ENCODE assay signal across 9 cellular contexts in genomic region chr14:28765907-28766504, GRCh38. TPM values are rescaled to one million over a fixed set of nuclear protein-coding genes. Genes with fewer than 3 reads are reported as not detected.
A peak's percentile ranks its signal among the peaks of the same experiment; 100 is the strongest.
DNase-seq lines count a peak whose midpoint lies in the region; TF ChIP-seq lines count a peak whose summit lies in the region.
"Had no signal": no experiment of that assay in that cellular context is flagged by ENCODE, and none has a peak within 500 bp of the region (broad histone marks: within the 10 kb centered on the region; RNA-seq: fewer than 3 reads in every experiment).

No MANE protein-coding gene starts in this region.

- no peaks in the 10 kb centered on the region for H3K79me2 ChIP-seq in PC-9 (ENCODE audit: low read depth)

- no peaks in the 10 kb centered on the region for H3K27me3 ChIP-seq in PC-9 (ENCODE audit: insufficient read depth, low read depth)

- H3K9me3 ChIP-seq in PC-9 (ENCODE audit: insufficient read depth, low read depth), result no peaks in the 10 kb centered on the region

- intact Hi-C loops in PC-9 (cut with micrococcal nuclease; ENCODE audit: unreplicated experiment), result no loop called here
- intact Hi-C loops in Calu3 (cut with micrococcal nuclease; ENCODE audit: unreplicated experiment), result no loop called here

- H3K9me3 Mint-ChIP-seq in Calu3 (ENCODE audit: low read depth, unreplicated experiment), result no peaks in the 10 kb centered on the region

- no peaks in the 10 kb centered on the region for H3F3A ChIP-seq in PC-9 (ENCODE audit: insufficient read depth, low read depth)

- H3K4me2 ChIP-seq in PC-9, result no peak overlapping the region

- CTCF ChIA-PET in PC-9 (lab: Charles Lee), result no interaction called here
- CTCF ChIA-PET in Calu3 (lab: Charles Lee), result interaction anchor here (0.6 kb wide), 1 partner anchor 34 kb away, joined by 3 read pairs; no protein-coding TSS in a partner anchor

- H3K27me3 Mint-ChIP-seq in Calu3 (ENCODE audit: unreplicated experiment), result peaks cover 8% of the 10 kb centered on the region

- no peak overlapping the region for H3K27ac Mint-ChIP-seq in Calu3 (ENCODE audit: unreplicated experiment)

- no peaks in the 10 kb centered on the region for H4K20me1 ChIP-seq in PC-9 (ENCODE audit: insufficient read depth)

- H3K27ac ChIP-seq in skin epidermis (no peak overlapping the region), PC-9 (no peak overlapping the region)

- H3K4me3 ChIP-seq in fibroblast of pulmonary artery (replicated peaks; ENCODE audit: low read depth, low read length) (peak overlapping the region; percentile 41), skin epidermis (peak overlapping the region in 5 of 7 experiments; percentile 1 to 38 (median 21)), PC-9 (no peak overlapping the region)
- H3K4me3 ChIP-seq: lung had no signal

- H3K4me1 ChIP-seq in PC-9 (replicated peaks; ENCODE audit: insufficient read depth), result no peaks in the 10 kb centered on the region

- H3K36me3 ChIP-seq in PC-9 (ENCODE audit: low read depth), result no peaks in the 10 kb centered on the region

- H2AFZ ChIP-seq in PC-9, result no peak overlapping the region

- BruUV-seq in PC-9 (replicated peaks; lab: Mats Ljungman, UMichigan) (no TSS peak), Calu3 (replicated peaks; lab: Mats Ljungman, UMichigan) (no TSS peak)

- no peak overlapping the region for H3K4me3 Mint-ChIP-seq in Calu3 (ENCODE audit: low read depth, unreplicated experiment)

- TF ChIP-seq CTCF in fibroblast of pulmonary artery (IDR thresholded peaks at IDR 0.05; ENCODE audit: low read length, missing control alignments) (no peak), PC-9 (conservative IDR thresholded peaks at IDR 0.05) (no peak), Calu3 (IDR thresholded peaks at IDR 0.05; ENCODE audit: unreplicated experiment) (no peak)

- peaks cover 7% of the 10 kb centered on the region for H3K36me3 Mint-ChIP-seq in Calu3 (ENCODE audit: insufficient read depth, unreplicated experiment)

- POLR2A ChIA-PET in PC-9 (lab: Charles Lee; ENCODE audit: unreplicated experiment), result no interaction called here

- peak; percentile 53 for DNase-seq in NCI-H2171 treated with DMSO at 0.1 percent for 48 hours (lab: John Stamatoyannopoulos, UW)
- no peak for DNase-seq in NCI-H2171 (lab: John Stamatoyannopoulos, UW)
- DNase-seq in NCI-H524 (lab: John Stamatoyannopoulos, UW), result peak; percentile 88 to 91
- no peak for DNase-seq in fibroblast of pulmonary artery (ENCODE audit: low read depth)
- no peak for DNase-seq in PC-9
- DNase-seq in activated gamma-delta T cell treated with Interleukin-2 at 50 U/mL for 16 hours, result no peak
- DNase-seq in Calu3, result no peak

- H3K4me1 Mint-ChIP-seq in Calu3 (ENCODE audit: low read depth, unreplicated experiment), result no peaks in the 10 kb centered on the region

- H3K9me2 ChIP-seq in PC-9 (ENCODE audit: insufficient read depth), result no peaks in the 10 kb centered on the region

RNA-seq across cellular contexts. Expression of gene FOXG1, which starts 0.6 kb away (rescaled TPM):
- total RNA-seq in PC-9 (2021), result not detected in 2 replicates
- not detected in 2 replicates for total RNA-seq in Calu3 (2022)

Comparison
In these comparisons a context has a peak if more than half of its experiments do, and no peak if none do; other contexts are left out.
1. DNase-seq: peak in NCI-H2171 treated with DMSO at 0.1 percent for 48 hours (single experiment) and NCI-H524 (2 of 2); none in NCI-H2171 (single experiment), fibroblast of pulmonary artery (single experiment), PC-9 (0 of 2), activated gamma-delta T cell treated with Interleukin-2 at 50 U/mL for 16 hours (single experiment) and Calu3 (single experiment).